20 cellular contexts compared by ENCODE assay signal in genomic region chr9:137771580-137771979, GRCh38.
"Had no signal": no experiment of that assay in that cellular context is flagged by ENCODE, and none has a peak within 500 bp of the region (broad histone marks: within the 10 kb centered on the region; RNA-seq: fewer than 3 reads in every experiment).

No MANE protein-coding gene starts in this region.

- H3K27ac Mint-ChIP-seq: dendritic cell treated with granulocyte-macrophage colony-stimulating factor and Interleukin-4, amounts not matched to agents 40 ng/mL and 50 ng/mL, for 4 days had no signal

- H3K27me3 ChIP-seq: foreskin keratinocyte, hepatocyte, pancreas, right lobe of liver, testis, tibial nerve, upper lobe of right lung, vagina had no signal

- H2AFZ ChIP-seq: hepatocyte had no signal

- H3K4me2 ChIP-seq: hepatocyte had no signal

- H3K9me3 ChIP-seq: pancreas, prostate gland, right lobe of liver, testis, upper lobe of right lung, vagina had no signal

- ATAC-seq: foreskin keratinocyte; left colon; naive thymus-derived CD8-positive, alpha-beta T cell; stimulated activated naive B cell treated with anti-CD40 and anti-IgM and Interleukin-4, amounts not matched to agents 10 μg/mL and 1 μg/mL and 100 μg/mL, for 72 hours; stimulated activated naive CD8-positive, alpha-beta T cell treated with anti-CD3 and anti-CD28 coated beads, Interleukin-15, amount 100 ng/mL, for 72 hours; upper lobe of right lung had no signal

- H3K4me1 ChIP-seq: foreskin keratinocyte, pancreas, prostate gland, testis, tibial nerve, upper lobe of right lung, vagina had no signal

- H3K27me3 Mint-ChIP-seq: dendritic cell treated with granulocyte-macrophage colony-stimulating factor and Interleukin-4, amounts not matched to agents 40 ng/mL and 50 ng/mL, for 4 days; naive thymus-derived CD8-positive, alpha-beta T cell; stimulated activated naive B cell treated with anti-CD40 and anti-IgM and Interleukin-4, amounts not matched to agents 10 μg/mL and 1 μg/mL and 100 μg/mL, for 72 hours; stimulated activated naive CD8-positive, alpha-beta T cell treated with anti-CD3 and anti-CD28 coated beads, Interleukin-15, amount 100 ng/mL, for 72 hours had no signal

- H3K9me3 Mint-ChIP-seq: stimulated activated naive CD8-positive, alpha-beta T cell treated with anti-CD3 and anti-CD28 coated beads, Interleukin-15, amount 100 ng/mL, for 72 hours had no signal

- H3K4me3 Mint-ChIP-seq: dendritic cell treated with granulocyte-macrophage colony-stimulating factor and Interleukin-4, amounts not matched to agents 40 ng/mL and 50 ng/mL, for 4 days; naive thymus-derived CD8-positive, alpha-beta T cell; neural crest cell; stimulated activated naive B cell treated with anti-CD40 and anti-IgM and Interleukin-4, amounts not matched to agents 10 μg/mL and 1 μg/mL and 100 μg/mL, for 72 hours; stimulated activated naive CD8-positive, alpha-beta T cell treated with anti-CD3 and anti-CD28 coated beads, Interleukin-15, amount 100 ng/mL, for 72 hours had no signal

- H3K4me3 ChIP-seq: hepatocyte, pancreas, prostate gland, right lobe of liver, testis, tibial nerve, upper lobe of right lung, vagina had no signal

- DNase-seq: erythroblast; foreskin keratinocyte; head of caudate nucleus; left colon; naive thymus-derived CD8-positive, alpha-beta T cell; nucleus accumbens; pancreas; right lobe of liver; stimulated activated CD4-positive, alpha-beta T cell treated with anti-CD3 and anti-CD28 coated beads, Interleukin-2, amount 100 ng/mL, for 24 hours; stimulated activated CD4-positive, alpha-beta T cell treated with anti-CD3 and anti-CD28 coated beads, Interleukin-4, amount 100 ng/mL, for 4 hours; stimulated activated naive B cell treated with anti-CD40 and anti-IgM and Interleukin-4, amounts not matched to agents 10 μg/mL and 1 μg/mL and 100 μg/mL, for 72 hours; stimulated activated naive CD8-positive, alpha-beta T cell treated with anti-CD3 and anti-CD28 coated beads, Interleukin-15, amount 100 ng/mL, for 72 hours; testis; upper lobe of right lung had no signal

- H3K27ac ChIP-seq: foreskin keratinocyte, hepatocyte, pancreas, prostate gland, right lobe of liver, testis, tibial nerve, upper lobe of right lung, vagina had no signal
